24 cellular contexts compared by ENCODE assay signal in the genomic region with DNA sequence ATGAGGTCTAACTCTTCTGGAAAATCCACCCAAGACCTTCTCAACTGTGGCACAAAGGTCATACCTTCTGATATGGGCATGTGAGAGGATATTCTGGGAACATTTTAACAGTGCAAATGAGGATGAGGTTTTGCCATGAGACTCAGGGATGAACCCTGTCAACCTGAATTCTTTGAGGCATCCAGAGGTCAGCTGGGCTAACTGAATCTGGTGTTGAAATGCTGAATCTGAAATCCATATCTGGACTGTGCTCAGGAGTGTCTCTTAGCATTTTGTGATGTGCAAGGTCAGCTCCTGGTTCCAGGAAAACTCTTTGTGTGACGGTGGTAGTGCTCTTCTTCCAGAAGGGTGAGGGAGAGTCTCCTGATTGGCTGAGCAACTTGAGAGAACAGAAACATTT.
"Had no signal": no experiment of that assay in that cellular context is flagged by ENCODE, and none has a peak within 500 bp of the region (broad histone marks: within the 10 kb centered on the region; RNA-seq: fewer than 3 reads in every experiment).

No MANE protein-coding gene starts in this region.

- H3K79me2 ChIP-seq: hepatocyte had no signal

- ATAC-seq: foreskin keratinocyte, gastroesophageal sphincter, heart left ventricle, left colon, lower lobe of right lung had no signal

- H3K4me1 ChIP-seq: esophagus muscularis mucosa, gastroesophageal sphincter, heart left ventricle, left ventricle myocardium inferior, lower lobe of right lung had no signal

- H2AFZ ChIP-seq: hepatocyte had no signal

- H3K4me3 ChIP-seq: coronary artery, dorsolateral prefrontal cortex, esophagus muscularis mucosa, gastroesophageal sphincter, heart left ventricle, hepatocyte, left ventricle myocardium inferior, lower lobe of right lung had no signal

- H3K36me3 Mint-ChIP-seq: immature natural killer cell, memory B cell had no signal

- H3K4me3 Mint-ChIP-seq: immature natural killer cell, memory B cell had no signal

- FAIRE-seq: colon, endothelial cell of umbilical vein, frontal cortex, kidney had no signal

- H3K27ac Mint-ChIP-seq: immature natural killer cell, memory B cell had no signal

- H3K9me3 ChIP-seq: esophagus muscularis mucosa, gastroesophageal sphincter, heart left ventricle, left ventricle myocardium inferior, lower lobe of right lung had no signal

- H3K27me3 Mint-ChIP-seq: memory B cell had no signal

- H3K4me1 Mint-ChIP-seq: immature natural killer cell, memory B cell had no signal

- H3K27ac ChIP-seq: coronary artery, dorsolateral prefrontal cortex, esophagus muscularis mucosa, foreskin keratinocyte, gastroesophageal sphincter, heart left ventricle, hepatocyte, left ventricle myocardium inferior, lower lobe of right lung had no signal

- H3K27me3 ChIP-seq: esophagus muscularis mucosa, foreskin keratinocyte had no signal

- DNase-seq: dermis blood vessel endothelial cell; dorsolateral prefrontal cortex; effector CD4-positive, alpha-beta T cell; effector memory CD4-positive, alpha-beta T cell; foreskin keratinocyte; heart left ventricle; hypothalamus; immature natural killer cell; islet precursor cell; kidney; kidney glomerular epithelial cell; left colon; left ventricle myocardium inferior; lower lobe of right lung; mesendoderm; midbrain had no signal

- H3K36me3 ChIP-seq: esophagus muscularis mucosa, gastroesophageal sphincter, heart left ventricle, left ventricle myocardium inferior, lower lobe of right lung had no signal

- H3K4me2 ChIP-seq: hepatocyte had no signal
